ENCODE assay signal across 20 cellular contexts in the genomic region with DNA sequence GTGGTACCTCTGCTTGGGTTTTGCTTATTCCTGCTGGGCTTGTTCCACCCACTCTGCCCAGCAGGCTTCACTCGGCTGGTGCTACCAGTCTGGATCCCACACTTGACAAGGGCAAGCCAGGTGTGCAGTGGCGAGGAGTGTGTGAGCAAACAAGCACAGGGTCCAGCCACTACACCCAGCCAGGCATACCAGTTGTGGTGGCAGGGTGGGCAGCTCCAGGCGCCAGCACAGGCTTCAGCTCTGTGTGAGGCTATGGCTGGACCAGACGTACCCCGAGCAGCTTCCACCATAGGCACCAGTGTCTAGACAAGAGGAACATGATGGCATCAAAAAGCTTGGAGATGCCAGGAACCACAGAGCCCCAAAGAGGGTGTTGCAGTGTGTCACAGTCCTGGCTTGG.
"Had no signal": no experiment of that assay in that cellular context is flagged by ENCODE, and none has a peak within 500 bp of the region (broad histone marks: within the 10 kb centered on the region; RNA-seq: fewer than 3 reads in every experiment).

No MANE protein-coding gene starts in this region.

- DNase-seq: heart right ventricle; islet precursor cell; left ventricle myocardium inferior; naive thymus-derived CD8-positive, alpha-beta T cell; nucleus accumbens; retina; sigmoid colon; spleen; stimulated activated CD4-positive, alpha-beta T cell treated with anti-CD3 and anti-CD28 coated beads, Interleukin-4, amount 100 ng/mL, for 24 hours; stimulated activated naive CD4-positive, alpha-beta T cell treated with Interleukin-2 at 50 U/mL for 16 hours; stimulated activated naive CD8-positive, alpha-beta T cell treated with anti-CD3 and anti-CD28 coated beads, Interleukin-15, amount 100 ng/mL, for 72 hours; substantia nigra had no signal

- ATAC-seq: heart right ventricle; naive thymus-derived CD8-positive, alpha-beta T cell; pancreas; right cardiac atrium; stimulated activated memory B cell treated with anti-CD40 and anti-IgM and Interleukin-4, amounts not matched to agents 10 μg/mL and 1 μg/mL and 100 μg/mL, for 72 hours; stimulated activated naive CD8-positive, alpha-beta T cell treated with anti-CD3 and anti-CD28 coated beads, Interleukin-15, amount 100 ng/mL, for 72 hours had no signal

- H3K27me3 Mint-ChIP-seq: memory B cell; stimulated activated memory B cell treated with anti-CD40 and anti-IgM and Interleukin-4, amounts not matched to agents 10 μg/mL and 1 μg/mL and 100 μg/mL, for 72 hours; stimulated activated naive CD8-positive, alpha-beta T cell treated with anti-CD3 and anti-CD28 coated beads, Interleukin-15, amount 100 ng/mL, for 72 hours had no signal

- H3K4me1 ChIP-seq: heart right ventricle, left ventricle myocardium inferior, pancreas, prostate gland, sigmoid colon, spleen, tibial nerve, upper lobe of left lung had no signal

- H3K27me3 ChIP-seq: heart right ventricle, hepatocyte, pancreas, sigmoid colon, tibial nerve, upper lobe of left lung had no signal

- H3K9me3 Mint-ChIP-seq: stimulated activated naive CD8-positive, alpha-beta T cell treated with anti-CD3 and anti-CD28 coated beads, Interleukin-15, amount 100 ng/mL, for 72 hours had no signal

- H3K9me3 ChIP-seq: left ventricle myocardium inferior, pancreas, prostate gland, sigmoid colon had no signal

- H3K36me3 ChIP-seq: heart right ventricle, left ventricle myocardium inferior, pancreas, prostate gland, sigmoid colon, spleen, tibial nerve, upper lobe of left lung had no signal

- H3K4me3 Mint-ChIP-seq: memory B cell; naive thymus-derived CD8-positive, alpha-beta T cell; stimulated activated memory B cell treated with anti-CD40 and anti-IgM and Interleukin-4, amounts not matched to agents 10 μg/mL and 1 μg/mL and 100 μg/mL, for 72 hours; stimulated activated naive CD8-positive, alpha-beta T cell treated with anti-CD3 and anti-CD28 coated beads, Interleukin-15, amount 100 ng/mL, for 72 hours had no signal

- H3K27ac ChIP-seq: heart right ventricle, hepatocyte, left ventricle myocardium inferior, pancreas, prostate gland, sigmoid colon, spleen, tibial nerve, upper lobe of left lung had no signal

- H3K27ac Mint-ChIP-seq: memory B cell; naive thymus-derived CD8-positive, alpha-beta T cell; stimulated activated memory B cell treated with anti-CD40 and anti-IgM and Interleukin-4, amounts not matched to agents 10 μg/mL and 1 μg/mL and 100 μg/mL, for 72 hours; stimulated activated naive CD8-positive, alpha-beta T cell treated with anti-CD3 and anti-CD28 coated beads, Interleukin-15, amount 100 ng/mL, for 72 hours had no signal

- H3K36me3 Mint-ChIP-seq: memory B cell; naive thymus-derived CD8-positive, alpha-beta T cell; stimulated activated memory B cell treated with anti-CD40 and anti-IgM and Interleukin-4, amounts not matched to agents 10 μg/mL and 1 μg/mL and 100 μg/mL, for 72 hours had no signal

- H3K4me3 ChIP-seq: heart right ventricle, hepatocyte, left ventricle myocardium inferior, pancreas, prostate gland, sigmoid colon, spleen, tibial nerve, upper lobe of left lung had no signal

- H3K4me1 Mint-ChIP-seq: memory B cell; naive thymus-derived CD8-positive, alpha-beta T cell; stimulated activated memory B cell treated with anti-CD40 and anti-IgM and Interleukin-4, amounts not matched to agents 10 μg/mL and 1 μg/mL and 100 μg/mL, for 72 hours; stimulated activated naive CD8-positive, alpha-beta T cell treated with anti-CD3 and anti-CD28 coated beads, Interleukin-15, amount 100 ng/mL, for 72 hours had no signal
